ENCODE assay signal across 8 cellular contexts in genomic region chr21:28745131-28746055, GRCh38.
DNase-seq lines count a peak whose midpoint lies in the region; ATAC-seq and TF ChIP-seq lines count a peak whose summit lies in the region.

No MANE protein-coding gene starts in this region.

- ATAC-seq in GM19023 (IDR thresholded peaks at IDR 0.05; ENCODE audit: unreplicated experiment), result peak; percentile 84
- ATAC-seq in HG03280 (IDR thresholded peaks at IDR 0.05; ENCODE audit: unreplicated experiment), result peak; percentile 82
- ATAC-seq in activated CD4-positive, CD25-positive, alpha-beta regulatory T cell treated with anti-CD3 and anti-CD28 coated beads, Interleukin-2, amount 50 U/mL, for 24 hours, result peak; percentile 73 to 86

- DNase-seq in AG20443 (ENCODE audit: low spot score) (peak; percentile 64), NCI-H226 (peak; percentile 61), choroid plexus epithelial cell (ENCODE audit: low read depth) (peak; percentile 96), kidney glomerular epithelial cell (lab: John Stamatoyannopoulos, UW) (peak; percentile 83)
- DNase-seq in stimulated activated CD4-positive, alpha-beta T cell treated with anti-CD3 and anti-CD28 coated beads, Interleukin-1b, Interleukin-23, amount 100 ng/mL, for 1 hour (ENCODE audit: low read depth in 2 of 2), result peak; percentile 19 to 41

- peak overlapping the region; percentile 54 for H3K4me3 ChIP-seq in choroid plexus epithelial cell (ENCODE audit: low read depth, low read length)

- peak; percentile 92 for TF ChIP-seq CTCF in choroid plexus epithelial cell (conservative IDR thresholded peaks at IDR 0.05; ENCODE audit: low read depth, low read length)

Comparison
In these comparisons a context has a peak if more than half of its experiments do, and no peak if none do; other contexts are left out.
1. Peak in every context shown above with its lines: DNase-seq, ATAC-seq and H3K4me3 ChIP-seq.
2. DNase-seq: peak in every context shown above with its lines; median percentile 96 in choroid plexus epithelial cell; 83 in kidney glomerular epithelial cell; 64 in AG20443; 61 in NCI-H226; 30 in stimulated activated CD4-positive, alpha-beta T cell treated with anti-CD3 and anti-CD28 coated beads, Interleukin-1b, Interleukin-23, amount 100 ng/mL, for 1 hour.